16 cellular contexts compared by ENCODE assay signal in genomic region chr11:57124460-57124859, GRCh38. TPM values are rescaled to one million over a fixed set of nuclear protein-coding genes. Genes with fewer than 3 reads are reported as not detected.
"Had no signal": no experiment of that assay in that cellular context is flagged by ENCODE, and none has a peak within 500 bp of the region (broad histone marks: within the 10 kb centered on the region; RNA-seq: fewer than 3 reads in every experiment).

No MANE protein-coding gene starts in this region.

- H3K9me3 Mint-ChIP-seq: activated CD4-positive, alpha-beta memory T cell treated with anti-CD3 and anti-CD28 coated beads for 36 hours; activated naive CD8-positive, alpha-beta T cell treated with anti-CD3 and anti-CD28 coated beads, Interleukin-2, amount 50 U/mL, for 24 hours; activated T-cell treated with anti-CD3 and anti-CD28 coated beads, Interleukin-2, amount 50 U/mL, for 24 hours; activated T-helper 2 cell treated with anti-CD3 and anti-CD28 coated beads, Interferon-gamma antibody, Interleukin-2, Interleukin-4, amounts not matched to agents 10 μg/mL and 5 μg/mL and 100 μg/mL, durations not matched to agents 14 hours and 24 hours and 36 hours; stimulated activated memory B cell treated with anti-CD40 and anti-IgM and Interleukin-4, amounts not matched to agents 10 μg/mL and 1 μg/mL and 100 μg/mL, for 72 hours had no signal

- H3K27me3 ChIP-seq: left lung, testis, upper lobe of left lung had no signal

- H3K4me1 ChIP-seq: testis had no signal

- H3K4me3 ChIP-seq: coronary artery, left lung, testis, upper lobe of left lung had no signal

- H3K36me3 ChIP-seq: left lung, upper lobe of left lung, WERI-Rb-1 had no signal

- H3K9me3 ChIP-seq: left lung, testis, upper lobe of left lung had no signal

- H3K27ac Mint-ChIP-seq: activated CD4-positive, alpha-beta memory T cell treated with anti-CD3 and anti-CD28 coated beads for 36 hours; activated naive CD8-positive, alpha-beta T cell treated with anti-CD3 and anti-CD28 coated beads, Interleukin-2, amount 50 U/mL, for 24 hours; activated T-cell treated with anti-CD3 and anti-CD28 coated beads, Interleukin-2, amount 50 U/mL, for 24 hours; activated T-helper 2 cell treated with anti-CD3 and anti-CD28 coated beads, Interferon-gamma antibody, Interleukin-2, Interleukin-4, amounts not matched to agents 10 μg/mL and 5 μg/mL and 100 μg/mL, durations not matched to agents 14 hours and 24 hours and 36 hours; stimulated activated memory B cell treated with anti-CD40 and anti-IgM and Interleukin-4, amounts not matched to agents 10 μg/mL and 1 μg/mL and 100 μg/mL, for 72 hours had no signal

- DNase-seq: activated CD4-positive, alpha-beta memory T cell treated with anti-CD3 and anti-CD28 coated beads for 36 hours; activated naive CD4-positive, alpha-beta T cell treated with Interleukin-2 at 50 U/mL for 16 hours; activated naive CD8-positive, alpha-beta T cell treated with anti-CD3 and anti-CD28 coated beads, Interleukin-2, amount 50 U/mL, for 24 hours; activated T-cell treated with anti-CD3 and anti-CD28 coated beads, Interleukin-2, amount 50 U/mL, for 24 hours; anterior cingulate cortex; kidney; left lung; stimulated activated CD4-positive, alpha-beta T cell treated with anti-CD3 and anti-CD28 coated beads, Interleukin-4, amount 100 ng/mL, for 4 hours; testis; upper lobe of left lung; WERI-Rb-1 had no signal

- H3K27ac ChIP-seq: coronary artery, testis, WERI-Rb-1 had no signal

- ATAC-seq: activated naive CD8-positive, alpha-beta T cell treated with anti-CD3 and anti-CD28 coated beads, Interleukin-2, amount 50 U/mL, for 24 hours; left lung; sciatic nerve; stimulated activated memory B cell treated with anti-CD40 and anti-IgM and Interleukin-4, amounts not matched to agents 10 μg/mL and 1 μg/mL and 100 μg/mL, for 72 hours had no signal

- H3K36me3 Mint-ChIP-seq: activated CD4-positive, alpha-beta memory T cell treated with anti-CD3 and anti-CD28 coated beads for 36 hours; stimulated activated memory B cell treated with anti-CD40 and anti-IgM and Interleukin-4, amounts not matched to agents 10 μg/mL and 1 μg/mL and 100 μg/mL, for 72 hours had no signal

- H3K4me1 Mint-ChIP-seq: activated naive CD8-positive, alpha-beta T cell treated with anti-CD3 and anti-CD28 coated beads, Interleukin-2, amount 50 U/mL, for 24 hours; stimulated activated memory B cell treated with anti-CD40 and anti-IgM and Interleukin-4, amounts not matched to agents 10 μg/mL and 1 μg/mL and 100 μg/mL, for 72 hours had no signal

- H3K4me3 Mint-ChIP-seq: activated CD4-positive, alpha-beta memory T cell treated with anti-CD3 and anti-CD28 coated beads for 36 hours; activated naive CD8-positive, alpha-beta T cell treated with anti-CD3 and anti-CD28 coated beads, Interleukin-2, amount 50 U/mL, for 24 hours; activated T-cell treated with anti-CD3 and anti-CD28 coated beads, Interleukin-2, amount 50 U/mL, for 24 hours; stimulated activated memory B cell treated with anti-CD40 and anti-IgM and Interleukin-4, amounts not matched to agents 10 μg/mL and 1 μg/mL and 100 μg/mL, for 72 hours had no signal

RNA-seq across cellular contexts. Expression of gene LRRC55, which starts 57.3 kb away (rescaled TPM):
- total RNA-seq: activated CD4-positive, alpha-beta memory T cell treated with anti-CD3 and anti-CD28 coated beads for 36 hours; activated T-helper 2 cell treated with anti-CD3 and anti-CD28 coated beads, Interferon-gamma antibody, Interleukin-2, Interleukin-4, amounts not matched to agents 10 μg/mL and 5 μg/mL and 100 μg/mL, durations not matched to agents 14 hours and 24 hours and 36 hours; kidney; sciatic nerve; T-helper 2 cell treated with Interferon-gamma antibody and Interleukin-4, amounts not matched to agents 100 ng/mL and 5 ng/mL, for 36 hours had no signal
